In the genomic region with DNA sequence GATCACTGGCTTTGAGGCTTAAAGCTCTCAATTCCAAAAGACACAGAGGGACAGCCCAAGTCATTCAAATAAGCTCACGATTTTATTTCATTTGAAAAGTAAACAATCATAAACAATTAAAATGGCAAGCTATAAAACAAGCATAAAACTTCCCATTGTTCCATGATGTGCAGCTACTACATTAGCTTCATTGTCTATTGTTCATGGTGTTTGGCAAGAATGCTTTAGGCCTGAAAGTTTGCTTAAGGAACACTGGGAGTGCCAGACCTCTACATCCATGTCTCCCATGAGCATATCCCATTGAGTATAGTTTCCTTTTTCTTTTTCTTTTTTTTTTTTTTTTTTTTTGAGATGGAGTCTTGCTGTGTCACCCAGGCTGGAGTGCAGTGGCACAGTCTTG, we compare ENCODE assay signal across 15 cellular contexts.
DNase-seq lines count a peak whose midpoint lies in the region; ATAC-seq and TF ChIP-seq lines count a peak whose summit lies in the region.
"Had no signal": no experiment of that assay in that cellular context is flagged by ENCODE, and none has a peak within 500 bp of the region (broad histone marks: within the 10 kb centered on the region; RNA-seq: fewer than 3 reads in every experiment).

No MANE protein-coding gene starts in this region.

- H3K36me3 Mint-ChIP-seq in naive thymus-derived CD8-positive, alpha-beta T cell = no peaks in the 10 kb centered on the region
- H3K36me3 Mint-ChIP-seq: CD14-positive monocyte had no signal

- H3K4me3 Mint-ChIP-seq in naive thymus-derived CD8-positive, alpha-beta T cell = no peak overlapping the region
- H3K4me3 Mint-ChIP-seq: CD14-positive monocyte had no signal

- intact Hi-C loops in PC-3 (cut with micrococcal nuclease) = loop anchor here (1.0 to 10.0 kb wide), 4 partner anchors 20 to 545 kb away; no protein-coding TSS in a partner anchor

- peaks cover 0 to 14% (median 3%) of the 10 kb centered on the region in 9 donors for H3K9me3 Mint-ChIP-seq in naive thymus-derived CD8-positive, alpha-beta T cell

- H3K27ac ChIP-seq in PC-3 (ENCODE audit: low read length) (no peak overlapping the region), coronary artery (no peak overlapping the region)
- H3K27ac ChIP-seq: A549 had no signal

- POLR2A ChIA-PET in PC-3 (lab: Charles Lee; ENCODE audit: unreplicated experiment) = interaction anchor here (0.6 to 0.7 kb wide), 3 partner anchors 19 to 110 kb away, joined by 5 to 13 read pairs (median 6); no protein-coding TSS in a partner anchor
- POLR2A ChIA-PET in naive thymus-derived CD8-positive, alpha-beta T cell (lab: Charles Lee) = no interaction called here

- no TSS peak for BruUV-seq in PC-3 (replicated peaks; lab: Mats Ljungman, UMichigan)

- H3K9me3 ChIP-seq in PC-3 (ENCODE audit: low read length) = no peaks in the 10 kb centered on the region
- H3K9me3 ChIP-seq: A549 had no signal

- peak; percentile 80 for DNase-seq in Ammon's horn (ENCODE audit: low spot score)
- DNase-seq in PC-3 = peak; percentile 47
- DNase-seq in globus pallidus (ENCODE audit: low spot score) = peak; percentile 87
- peak; percentile 85 for DNase-seq in putamen (ENCODE audit: low spot score)
- no peak for DNase-seq in naive thymus-derived CD8-positive, alpha-beta T cell
- no peak for DNase-seq in NOMO-1 treated with DMSO at 0.1 percent for 48 hours (lab: John Stamatoyannopoulos, UW; ENCODE audit: unreplicated experiment)
- DNase-seq in SKM-1 treated with dmso at 0.1 percent for 144 hours (lab: John Stamatoyannopoulos, UW; ENCODE audit: unreplicated experiment) = no peak
- DNase-seq in coronary artery (ENCODE audit: low spot score) = no peak
- DNase-seq: Karpas-422, NCI-H1417, NCI-H1930, NCI-H510A, OCI-M1 had no signal

- CTCF ChIA-PET in PC-3 (lab: Charles Lee) = interaction anchor here (0.6 to 0.7 kb wide), 4 partner anchors 11 to 98 kb away, joined by 4 to 7 read pairs (median 6); no protein-coding TSS in a partner anchor

- peaks cover 39% of the 10 kb centered on the region for H3K4me1 ChIP-seq in PC-3 (ENCODE audit: insufficient read depth, low read length)
- H3K4me1 ChIP-seq: A549 had no signal

- no peak overlapping the region for H3K9ac ChIP-seq in PC-3 (ENCODE audit: low read length)

- TF ChIP-seq CTCF in PC-3 (conservative IDR thresholded peaks at IDR 0.05; ENCODE audit: low read depth, low read length) (no peak), coronary artery (IDR thresholded peaks at IDR 0.05) (no peak)

- no peaks in the 10 kb centered on the region for H3K36me3 ChIP-seq in PC-3 (ENCODE audit: low read depth, low read length)

- H3K27me3 Mint-ChIP-seq in naive thymus-derived CD8-positive, alpha-beta T cell = peaks cover 0 to 4% (median 0%) of the 10 kb centered on the region in 5 donors

- ATAC-seq in PC-3 = peak; percentile 76
- ATAC-seq in naive thymus-derived CD8-positive, alpha-beta T cell = no peak
- ATAC-seq: A549 had no signal

- H3K9me2 ChIP-seq in PC-3 (replicated peaks; ENCODE audit: low read length) = no peaks in the 10 kb centered on the region

- H2AFZ ChIP-seq in PC-3 (ENCODE audit: low read length) = no peak overlapping the region

- no peak overlapping the region for H3K4me3 ChIP-seq in PC-3 (ENCODE audit: low read length)
- H3K4me3 ChIP-seq in coronary artery = no peak overlapping the region
- H3K4me3 ChIP-seq: A549 had no signal

- no peaks in the 10 kb centered on the region for H3K27me3 ChIP-seq in PC-3 (ENCODE audit: low read length)

- no peaks in the 10 kb centered on the region for H4K20me1 ChIP-seq in PC-3 (ENCODE audit: low read length)

- H3K4me2 ChIP-seq in PC-3 (ENCODE audit: low read length) = no peak overlapping the region
- H3K4me2 ChIP-seq: A549 had no signal

- no peak overlapping the region for H3K27ac Mint-ChIP-seq in naive thymus-derived CD8-positive, alpha-beta T cell
- H3K27ac Mint-ChIP-seq: CD14-positive monocyte had no signal

- no peaks in the 10 kb centered on the region for H3K79me2 ChIP-seq in PC-3 (ENCODE audit: low read length)

- H3K4me1 Mint-ChIP-seq in naive thymus-derived CD8-positive, alpha-beta T cell = no peaks in the 10 kb centered on the region
- H3K4me1 Mint-ChIP-seq: CD14-positive monocyte had no signal

- no peaks in the 10 kb centered on the region for H3F3A ChIP-seq in PC-3 (ENCODE audit: low read length, unreplicated experiment)

Comparison
In these comparisons a context has a peak if more than half of its experiments do, and no peak if none do; other contexts are left out.
1. DNase-seq: peak in Ammon's horn (single experiment), PC-3 (single experiment), globus pallidus (single experiment) and putamen (single experiment); none in naive thymus-derived CD8-positive, alpha-beta T cell (0 of 10), NOMO-1 treated with DMSO at 0.1 percent for 48 hours (single experiment), SKM-1 treated with dmso at 0.1 percent for 144 hours (single experiment) and coronary artery (single experiment).